ENCODE assay signal across 10 cellular contexts in genomic region chr16:87723224-87723619, GRCh38. TPM values are rescaled to one million over a fixed set of nuclear protein-coding genes. Genes with fewer than 3 reads are reported as not detected.
DNase-seq lines count a peak whose midpoint lies in the region; ATAC-seq and TF ChIP-seq lines count a peak whose summit lies in the region.
"Had no signal": no experiment of that assay in that cellular context is flagged by ENCODE, and none has a peak within 500 bp of the region (broad histone marks: within the 10 kb centered on the region; RNA-seq: fewer than 3 reads in every experiment).

No MANE protein-coding gene starts in this region.

- H3K9me3 Mint-ChIP-seq in activated T-cell treated with anti-CD3 and anti-CD28 coated beads, Interleukin-2, amount 50 U/mL, for 24 hours = no peaks in the 10 kb centered on the region
- H3K9me3 Mint-ChIP-seq in activated CD8-positive, alpha-beta T cell treated with anti-CD3 and anti-CD28 coated beads for 36 hours = no peaks in the 10 kb centered on the region
- H3K9me3 Mint-ChIP-seq: T-helper 1 cell treated with Interleukin-12 subunit alpha and Interleukin-12 subunit beta and Interleukin-4 antibody, amounts not matched to agents 30 μg/mL and 1 μg/mL, for 36 hours had no signal

- peaks cover 17% of the 10 kb centered on the region for H3K4me1 Mint-ChIP-seq in activated T-cell treated with anti-CD3 and anti-CD28 coated beads, Interleukin-2, amount 50 U/mL, for 24 hours (ENCODE audit: low read depth)
- peaks cover 11% of the 10 kb centered on the region for H3K4me1 Mint-ChIP-seq in activated CD8-positive, alpha-beta T cell treated with anti-CD3 and anti-CD28 coated beads for 36 hours (ENCODE audit: low read depth)

- no peaks in the 10 kb centered on the region for H3K9me3 ChIP-seq in right cardiac atrium (ENCODE audit: control insufficient read depth, low read length)
- H3K9me3 ChIP-seq in thyroid gland = no peaks in the 10 kb centered on the region
- H3K9me3 ChIP-seq: ovary had no signal

- intact Hi-C loops in activated CD8-positive, alpha-beta T cell treated with anti-CD3 and anti-CD28 coated beads for 36 hours (cut with micrococcal nuclease) = no loop called here
- intact Hi-C loops in right cardiac atrium (cut with DNase I) = no loop called here
- intact Hi-C loops in thyroid gland (cut with DNase I) = no loop called here

- ATAC-seq in activated CD8-positive, alpha-beta T cell treated with anti-CD3 and anti-CD28 coated beads for 36 hours = no peak
- ATAC-seq in right cardiac atrium = peak; percentile 76 to 86

- no peaks in the 10 kb centered on the region for H3K27me3 Mint-ChIP-seq in activated T-cell treated with anti-CD3 and anti-CD28 coated beads, Interleukin-2, amount 50 U/mL, for 24 hours
- H3K27me3 Mint-ChIP-seq in activated CD8-positive, alpha-beta T cell treated with anti-CD3 and anti-CD28 coated beads for 36 hours = no peaks in the 10 kb centered on the region

- peaks cover 88% of the 10 kb centered on the region for H3K36me3 Mint-ChIP-seq in activated T-cell treated with anti-CD3 and anti-CD28 coated beads, Interleukin-2, amount 50 U/mL, for 24 hours (ENCODE audit: low read depth)
- H3K36me3 Mint-ChIP-seq in activated CD8-positive, alpha-beta T cell treated with anti-CD3 and anti-CD28 coated beads for 36 hours (ENCODE audit: low read depth) = peaks cover 60% of the 10 kb centered on the region

- TF ChIP-seq POLR2A in thyroid gland (IDR thresholded peaks at IDR 0.05) = peak in 1 of 2 donors; percentile 3

- CTCF ChIA-PET in activated CD8-positive, alpha-beta T cell treated with anti-CD3 and anti-CD28 coated beads for 36 hours (lab: Charles Lee) = no interaction called here

- H3K4me1 ChIP-seq in right cardiac atrium (ENCODE audit: control insufficient read depth, insufficient read depth, low read length) (no peaks in the 10 kb centered on the region), thyroid gland (peaks cover 5 to 19% of the 10 kb centered on the region in 2 donors)

- 25% methylated on average over 12 of the region's 12 CpGs for WGBS in right cardiac atrium
- 10 to 24% methylated on average over 9 to 12 of the region's 12 CpGs for WGBS in thyroid gland, 2 donors

- TF ChIP-seq CTCF in activated CD8-positive, alpha-beta T cell treated with anti-CD3 and anti-CD28 coated beads for 36 hours (IDR thresholded peaks at IDR 0.05) = no peak
- TF ChIP-seq CTCF in thyroid gland (IDR thresholded peaks at IDR 0.05) = no peak

- H3K27ac ChIP-seq in right cardiac atrium (ENCODE audit: low read length) = no peak overlapping the region
- H3K27ac ChIP-seq in thyroid gland = peak overlapping the region in 1 of 3 donors; percentile 43
- H3K27ac ChIP-seq: ovary had no signal

- no peak overlapping the region for H3K4me3 ChIP-seq in right cardiac atrium (ENCODE audit: low read length)
- no peak overlapping the region for H3K4me3 ChIP-seq in thyroid gland (replicated peaks in 1 of 3)
- H3K4me3 ChIP-seq: ovary had no signal

- peak overlapping the region; percentile 53 for H3K27ac Mint-ChIP-seq in activated T-cell treated with anti-CD3 and anti-CD28 coated beads, Interleukin-2, amount 50 U/mL, for 24 hours
- no peak overlapping the region for H3K27ac Mint-ChIP-seq in activated CD8-positive, alpha-beta T cell treated with anti-CD3 and anti-CD28 coated beads for 36 hours
- H3K27ac Mint-ChIP-seq: T-helper 1 cell treated with Interleukin-12 subunit alpha and Interleukin-12 subunit beta and Interleukin-4 antibody, amounts not matched to agents 30 μg/mL and 1 μg/mL, for 36 hours had no signal

- H3K4me3 Mint-ChIP-seq in activated T-cell treated with anti-CD3 and anti-CD28 coated beads, Interleukin-2, amount 50 U/mL, for 24 hours = no peak overlapping the region
- no peak overlapping the region for H3K4me3 Mint-ChIP-seq in activated CD8-positive, alpha-beta T cell treated with anti-CD3 and anti-CD28 coated beads for 36 hours
- H3K4me3 Mint-ChIP-seq: T-helper 1 cell treated with Interleukin-12 subunit alpha and Interleukin-12 subunit beta and Interleukin-4 antibody, amounts not matched to agents 30 μg/mL and 1 μg/mL, for 36 hours had no signal

- peaks cover 0 to 2% of the 10 kb centered on the region in 2 donors for H3K36me3 ChIP-seq in thyroid gland
- H3K36me3 ChIP-seq: ovary had no signal

- no peak for DNase-seq in activated T-cell treated with anti-CD3 and anti-CD28 coated beads, Interleukin-2, amount 50 U/mL, for 24 hours
- DNase-seq in activated T-cell treated with anti-CD3 and anti-CD28 coated beads, Interleukin-2, amount 50 U/mL, for 48 hours = no peak
- DNase-seq in NCI-H1417 treated with DMSO at 0.1 percent for 48 hours (lab: John Stamatoyannopoulos, UW) (peak; percentile 82), right cardiac atrium (peak; percentile 57 to 82 (median 78)), thyroid gland (peak; percentile 96 to 97)
- peak; percentile 28 for DNase-seq in activated CD8-positive, alpha-beta T cell treated with anti-CD3 and anti-CD28 coated beads for 36 hours
- no peak for DNase-seq in stimulated activated CD4-positive, alpha-beta T cell treated with anti-CD3 and anti-CD28 coated beads, Interleukin-4, amount 100 ng/mL, for 1 hour
- no peak for DNase-seq in activated CD4-positive, CD25-positive, alpha-beta regulatory T cell (lab: John Stamatoyannopoulos, UW)

- H3K27me3 ChIP-seq in right cardiac atrium (ENCODE audit: control insufficient read depth, insufficient read depth) = no peaks in the 10 kb centered on the region
- H3K27me3 ChIP-seq in thyroid gland = no peaks in the 10 kb centered on the region
- H3K27me3 ChIP-seq: ovary had no signal

- POLR2A ChIA-PET in activated CD8-positive, alpha-beta T cell treated with anti-CD3 and anti-CD28 coated beads for 36 hours (lab: Charles Lee) = no interaction called here

RNA-seq across cellular contexts. Expression of gene KLHDC4, which starts 42.6 kb away (rescaled TPM):
- 10 to 100 TPM; 80.8 to 81.7 TPM for total RNA-seq in activated CD8-positive, alpha-beta T cell treated with anti-CD3 and anti-CD28 coated beads for 36 hours
- 10 to 100 TPM; 11.4 to 16.5 (median 15.2) TPM for total RNA-seq in right cardiac atrium
- polyA plus RNA-seq in right cardiac atrium = 14.0 TPM
- total RNA-seq in thyroid gland = 10 to 100 TPM; 19.9 to 40.9 (median 30.3) TPM

Comparison
In these comparisons a context has a peak if more than half of its experiments do, and no peak if none do; other contexts are left out.
1. DNase-seq: peak in NCI-H1417 treated with DMSO at 0.1 percent for 48 hours (single experiment), activated CD8-positive, alpha-beta T cell treated with anti-CD3 and anti-CD28 coated beads for 36 hours (single experiment), right cardiac atrium (3 of 3) and thyroid gland (2 of 2); none in activated T-cell treated with anti-CD3 and anti-CD28 coated beads, Interleukin-2, amount 50 U/mL, for 24 hours (single experiment), activated T-cell treated with anti-CD3 and anti-CD28 coated beads, Interleukin-2, amount 50 U/mL, for 48 hours (0 of 2), stimulated activated CD4-positive, alpha-beta T cell treated with anti-CD3 and anti-CD28 coated beads, Interleukin-4, amount 100 ng/mL, for 1 hour (single experiment) and activated CD4-positive, CD25-positive, alpha-beta regulatory T cell (0 of 4).